20 cellular contexts compared by ENCODE assay signal in the genomic region with DNA sequence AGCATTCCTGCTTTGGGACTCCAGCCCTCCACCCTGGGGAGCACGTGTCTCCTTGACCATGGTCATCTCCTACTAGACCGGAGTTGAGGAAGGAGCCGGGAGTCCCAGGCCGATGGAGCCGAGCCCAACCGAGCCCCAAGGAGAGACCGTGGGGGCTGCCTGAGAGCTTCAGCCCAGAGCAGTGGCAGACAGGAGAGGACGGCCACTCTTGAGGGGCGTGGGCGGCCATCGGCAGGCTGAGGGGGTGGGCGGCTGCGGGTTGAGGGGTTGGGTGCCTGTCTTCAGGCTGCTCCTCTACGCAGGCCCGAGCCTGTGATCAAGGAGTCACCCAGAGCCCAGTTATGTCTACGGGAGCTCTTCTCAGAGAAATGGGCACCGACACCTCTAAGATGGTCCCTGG.
"Had no signal": no experiment of that assay in that cellular context is flagged by ENCODE, and none has a peak within 500 bp of the region (broad histone marks: within the 10 kb centered on the region; RNA-seq: fewer than 3 reads in every experiment).

No MANE protein-coding gene starts in this region.

- H3K4me3 ChIP-seq: cardiac muscle cell, esophagus squamous epithelium, hepatocyte, mucosa of descending colon, pancreas, prostate gland, right lobe of liver, testis, tibial nerve had no signal

- H3K4me2 ChIP-seq: hepatocyte had no signal

- H3K27ac ChIP-seq: cardiac muscle cell, esophagus squamous epithelium, hepatocyte, pancreas, prostate gland, right lobe of liver, testis, tibial nerve had no signal

- H3K4me1 ChIP-seq: esophagus squamous epithelium, pancreas, prostate gland, right lobe of liver, testis had no signal

- H3K27ac Mint-ChIP-seq: dendritic cell treated with granulocyte-macrophage colony-stimulating factor and Interleukin-4, amounts not matched to agents 40 ng/mL and 50 ng/mL, for 4 days; effector memory CD8-positive, alpha-beta T cell; naive thymus-derived CD8-positive, alpha-beta T cell; stimulated activated naive B cell treated with anti-CD40 and anti-IgM and Interleukin-4, amounts not matched to agents 10 μg/mL and 1 μg/mL and 100 μg/mL, for 72 hours had no signal

- ATAC-seq: effector memory CD8-positive, alpha-beta T cell; left lobe of liver; mucosa of descending colon; naive thymus-derived CD8-positive, alpha-beta T cell; pancreas; right lobe of liver; stimulated activated naive B cell treated with anti-CD40 and anti-IgM and Interleukin-4, amounts not matched to agents 10 μg/mL and 1 μg/mL and 100 μg/mL, for 72 hours; stimulated activated naive CD8-positive, alpha-beta T cell treated with anti-CD3 and anti-CD28 coated beads, Interleukin-15, amount 100 ng/mL, for 72 hours had no signal

- H3K27me3 ChIP-seq: cardiac muscle cell, hepatocyte, pancreas, right lobe of liver, testis, tibial nerve had no signal

- H3K9me3 Mint-ChIP-seq: dendritic cell treated with granulocyte-macrophage colony-stimulating factor and Interleukin-4, amounts not matched to agents 40 ng/mL and 50 ng/mL, for 4 days; naive thymus-derived CD8-positive, alpha-beta T cell; stimulated activated naive B cell treated with anti-CD40 and anti-IgM and Interleukin-4, amounts not matched to agents 10 μg/mL and 1 μg/mL and 100 μg/mL, for 72 hours; stimulated activated naive CD8-positive, alpha-beta T cell treated with anti-CD3 and anti-CD28 coated beads, Interleukin-15, amount 100 ng/mL, for 72 hours had no signal

- H3K9me3 ChIP-seq: esophagus squamous epithelium, mucosa of descending colon, pancreas, prostate gland, right lobe of liver, testis, tibial nerve had no signal

- H3K4me3 Mint-ChIP-seq: dendritic cell treated with granulocyte-macrophage colony-stimulating factor and Interleukin-4, amounts not matched to agents 40 ng/mL and 50 ng/mL, for 4 days; effector memory CD8-positive, alpha-beta T cell; naive thymus-derived CD8-positive, alpha-beta T cell; stimulated activated naive B cell treated with anti-CD40 and anti-IgM and Interleukin-4, amounts not matched to agents 10 μg/mL and 1 μg/mL and 100 μg/mL, for 72 hours; stimulated activated naive CD8-positive, alpha-beta T cell treated with anti-CD3 and anti-CD28 coated beads, Interleukin-15, amount 100 ng/mL, for 72 hours had no signal

- H2AFZ ChIP-seq: hepatocyte had no signal

- H3K27me3 Mint-ChIP-seq: dendritic cell treated with granulocyte-macrophage colony-stimulating factor and Interleukin-4, amounts not matched to agents 40 ng/mL and 50 ng/mL, for 4 days had no signal

- H3K36me3 Mint-ChIP-seq: naive thymus-derived CD8-positive, alpha-beta T cell; stimulated activated naive B cell treated with anti-CD40 and anti-IgM and Interleukin-4, amounts not matched to agents 10 μg/mL and 1 μg/mL and 100 μg/mL, for 72 hours had no signal

- H3K36me3 ChIP-seq: cardiac muscle cell, esophagus squamous epithelium, pancreas, prostate gland, right lobe of liver, tibial nerve had no signal

- H3K4me1 Mint-ChIP-seq: stimulated activated naive CD8-positive, alpha-beta T cell treated with anti-CD3 and anti-CD28 coated beads, Interleukin-15, amount 100 ng/mL, for 72 hours had no signal

- DNase-seq: cerebellar nuclear complex; effector memory CD8-positive, alpha-beta T cell; esophagus squamous epithelium; foreskin fibroblast; mucosa of descending colon; naive thymus-derived CD8-positive, alpha-beta T cell; right lobe of liver; stimulated activated CD4-positive, alpha-beta T cell treated with anti-CD3 and anti-CD28 coated beads, Interleukin-15, amount 100 ng/mL, for 24 hours; stimulated activated CD4-positive, alpha-beta T cell treated with anti-CD3 and anti-CD28 coated beads, Interleukin-1b, Interleukin-23, amount 100 ng/mL, for 48 hours; stimulated activated CD4-positive, alpha-beta T cell treated with anti-CD3 and anti-CD28 coated beads, Interleukin-4, amount 100 ng/mL, for 24 hours; stimulated activated naive B cell treated with anti-CD40 and anti-IgM and Interleukin-4, amounts not matched to agents 10 μg/mL and 1 μg/mL and 100 μg/mL, for 72 hours; stimulated activated naive CD8-positive, alpha-beta T cell treated with anti-CD3 and anti-CD28 coated beads, Interleukin-15, amount 100 ng/mL, for 72 hours; testis had no signal

- H3K79me2 ChIP-seq: hepatocyte had no signal
